In genomic region chr19:52943884-52944643, GRCh38 we compare ENCODE assay signal across 20 cellular contexts. TPM values are rescaled to one million over a fixed set of nuclear protein-coding genes. Genes with fewer than 3 reads are reported as not detected.
DNase-seq lines count a peak whose midpoint lies in the region; ATAC-seq and TF ChIP-seq lines count a peak whose summit lies in the region.
"Had no signal": no experiment of that assay in that cellular context is flagged by ENCODE, and none has a peak within 500 bp of the region (broad histone marks: within the 10 kb centered on the region; RNA-seq: fewer than 3 reads in every experiment).

No MANE protein-coding gene starts in this region.

- no peak overlapping the region for H3K14ac ChIP-seq in neuronal stem cell (ENCODE audit: low read length)

- H3K9me3 Mint-ChIP-seq in CD8-positive, alpha-beta T cell = peaks cover 5% of the 10 kb centered on the region

- no peak overlapping the region for H2BK5ac ChIP-seq in neuronal stem cell (ENCODE audit: low read length)

- H3K27ac ChIP-seq in CD8-positive, alpha-beta T cell (ENCODE audit: low read depth, low read length) = no peak overlapping the region
- peak overlapping the region; percentile 99 for H3K27ac ChIP-seq in epithelial cell of prostate
- H3K27ac ChIP-seq in neuronal stem cell (replicated peaks; ENCODE audit: low read length) = peak overlapping the region; percentile 43
- H3K27ac ChIP-seq: SK-N-MC had no signal

- peak overlapping the region; percentile 16 for H3K4me3 Mint-ChIP-seq in CD8-positive, alpha-beta T cell

- H2BK12ac ChIP-seq in neuronal stem cell (ENCODE audit: low read length) = peak overlapping the region; percentile 90

- H3K36me3 Mint-ChIP-seq in CD8-positive, alpha-beta T cell = peaks cover 3% of the 10 kb centered on the region

- CTCF ChIA-PET in CD8-positive, alpha-beta T cell (lab: Charles Lee) = no interaction called here

- POLR2A ChIA-PET in CD8-positive, alpha-beta T cell (lab: Charles Lee) = no interaction called here

- no peak for DNase-seq in CD8-positive, alpha-beta T cell
- DNase-seq in NCI-H82 (lab: John Stamatoyannopoulos, UW) (peak; percentile 59), epithelial cell of prostate (ENCODE audit: low read depth, low spot score) (no peak), neuronal stem cell (ENCODE audit: low spot score) (no peak), AML-193 (lab: John Stamatoyannopoulos, UW) (no peak), DMS114 treated with DMSO at 0.1 percent for 48 hours (lab: John Stamatoyannopoulos, UW; ENCODE audit: unreplicated experiment) (no peak), T1000 (lab: John Stamatoyannopoulos, UW) (no peak)
- DNase-seq: activated CD4-positive, alpha-beta T cell treated with anti-CD3 and anti-CD28 coated beads for 1 hour; activated effector memory CD4-positive, alpha-beta T cell treated with anti-CD3 and anti-CD28 coated beads, Interleukin-2, amount 50 U/mL, for 16 hours; CD8-positive, alpha-beta memory T cell; HCEC 1CT; Karpas-422; midbrain; NCI-H1105 treated with DMSO at 0.1 percent for 48 hours; nucleus accumbens had no signal

- peaks cover 11% of the 10 kb centered on the region for H3K9me3 ChIP-seq in CD8-positive, alpha-beta T cell (ENCODE audit: low read length)
- H3K9me3 ChIP-seq in neuronal stem cell (replicated peaks in 1 of 2; ENCODE audit: control insufficient read depth in 2 of 2, insufficient read depth in 1 of 2, low read depth in 1 of 2, low read length in 2 of 2) = peaks cover 12 to 30% of the 10 kb centered on the region in 2 donors

- H4K91ac ChIP-seq in neuronal stem cell (ENCODE audit: low read depth, low read length, poor library complexity) = no peak overlapping the region

- no peak overlapping the region for H4K8ac ChIP-seq in neuronal stem cell (ENCODE audit: low read depth, low read length)

- H3K36me3 ChIP-seq in CD8-positive, alpha-beta T cell (ENCODE audit: insufficient read depth, low read length) = no peaks in the 10 kb centered on the region
- peaks cover 3 to 11% of the 10 kb centered on the region in 2 donors for H3K36me3 ChIP-seq in neuronal stem cell (replicated peaks in 1 of 2; ENCODE audit: control insufficient read depth in 2 of 2, insufficient read depth in 2 of 2, low read length in 2 of 2)

- H3K4me3 ChIP-seq in CD8-positive, alpha-beta T cell (ENCODE audit: low read depth, low read length) = no peak overlapping the region
- no peak overlapping the region for H3K4me3 ChIP-seq in neuronal stem cell (ENCODE audit: low read length in 2 of 2)
- H3K4me3 ChIP-seq: SK-N-MC had no signal

- H3K4me1 ChIP-seq in CD8-positive, alpha-beta T cell (ENCODE audit: insufficient read depth, low read length) = peaks cover 7% of the 10 kb centered on the region
- peaks cover 3% of the 10 kb centered on the region in 2 donors for H3K4me1 ChIP-seq in neuronal stem cell (ENCODE audit: control insufficient read depth in 2 of 2, insufficient read depth in 1 of 2, low read depth in 1 of 2, low read length in 2 of 2)

- H3K4ac ChIP-seq in neuronal stem cell (ENCODE audit: low read length) = no peak overlapping the region

- no peak overlapping the region for H2BK120ac ChIP-seq in neuronal stem cell (ENCODE audit: low read depth, low read length)

- H2AK5ac ChIP-seq in neuronal stem cell (ENCODE audit: low read depth, low read length) = no peak overlapping the region

- H3K79me1 ChIP-seq in neuronal stem cell (ENCODE audit: low read depth, low read length) = no peaks in the 10 kb centered on the region

- no peaks in the 10 kb centered on the region for H3K27me3 Mint-ChIP-seq in CD8-positive, alpha-beta T cell (ENCODE audit: low read depth)
- H3K27me3 Mint-ChIP-seq: CD8-positive, alpha-beta memory T cell; stimulated activated naive CD8-positive, alpha-beta T cell treated with anti-CD3 and anti-CD28 coated beads, Interleukin-15, amount 100 ng/mL, for 72 hours had no signal

- peak overlapping the region; percentile 38 for H3K18ac ChIP-seq in neuronal stem cell (ENCODE audit: low read length)

- no CpG with 5 or more reads among the region's 17 CpGs for WGBS in neuronal stem cell (ENCODE audit: extremely low coverage in 2 of 2, insufficient read length in 2 of 2, insufficient replicate concordance in 1 of 2), 2 donors

- no peak overlapping the region for H3K9ac ChIP-seq in neuronal stem cell (ENCODE audit: low read depth, low read length, poor library complexity)

- no peak overlapping the region for H3K23ac ChIP-seq in neuronal stem cell (ENCODE audit: low read depth, low read length, poor library complexity)

- H3K4me2 ChIP-seq in neuronal stem cell (ENCODE audit: insufficient read depth, low read length, poor library complexity, severe bottlenecking) = no peak overlapping the region

- no peaks in the 10 kb centered on the region for H3K27me3 ChIP-seq in CD8-positive, alpha-beta T cell (ENCODE audit: insufficient read depth, low read length)
- no peaks in the 10 kb centered on the region for H3K27me3 ChIP-seq in neuronal stem cell (ENCODE audit: control insufficient read depth in 3 of 3, insufficient read depth in 3 of 3, low read depth in 1 of 3, low read length in 3 of 3)

- peaks cover 20% of the 10 kb centered on the region for H3K4me1 Mint-ChIP-seq in CD8-positive, alpha-beta T cell (ENCODE audit: low read depth)

- H3K27ac Mint-ChIP-seq in CD8-positive, alpha-beta T cell = no peak overlapping the region
- H3K27ac Mint-ChIP-seq: stimulated activated naive CD8-positive, alpha-beta T cell treated with anti-CD3 and anti-CD28 coated beads, Interleukin-15, amount 100 ng/mL, for 72 hours had no signal

- no peak for ATAC-seq in CD8-positive, alpha-beta T cell
- no peak for ATAC-seq in GM21576 (IDR thresholded peaks at IDR 0.05; ENCODE audit: unreplicated experiment)
- ATAC-seq: Panc1; right cardiac atrium; stimulated activated naive CD8-positive, alpha-beta T cell treated with anti-CD3 and anti-CD28 coated beads, Interleukin-15, amount 100 ng/mL, for 72 hours had no signal

- H2BK15ac ChIP-seq in neuronal stem cell (ENCODE audit: low read length) = no peak overlapping the region

- TF ChIP-seq CTCF in CD8-positive, alpha-beta T cell (IDR thresholded peaks at IDR 0.05) = no peak

- H2AFZ ChIP-seq in neuronal stem cell (ENCODE audit: low read length) = no peak overlapping the region

- intact Hi-C loops in CD8-positive, alpha-beta T cell (cut with DNase I, micrococcal nuclease) = loop anchor here (2.0 to 5.0 kb wide), 7 partner anchors 48 to 923 kb away; partner anchors contain the start of genes MYADM (in 1 of the 2), ZNF468 (in 1 of the 2), ZNF611 (in 1 of the 2) and ZNF808 (in 1 of the 2)

RNA-seq across cellular contexts. Expression of gene ZNF816, which starts 18.6 kb away (rescaled TPM):
- 1 to 10 TPM; 5.9 to 6.4 TPM for total RNA-seq in CD8-positive, alpha-beta T cell
- 9.4 TPM for polyA plus RNA-seq in neuronal stem cell (2013, experiment 1 of 2)
- polyA plus RNA-seq in neuronal stem cell (2013, experiment 2 of 2) = 9.5 TPM

RNA-seq across cellular contexts. Expression of gene ZNF888, which starts 20.8 kb away (rescaled TPM):
- total RNA-seq in CD8-positive, alpha-beta T cell = 1 to 10 TPM; 4.5 to 4.9 TPM
- polyA plus RNA-seq in neuronal stem cell (2013, experiment 1 of 2) = 3.2 TPM
- 3.3 TPM for polyA plus RNA-seq in neuronal stem cell (2013, experiment 2 of 2)

RNA-seq across cellular contexts. Expression of gene ZNF320, which starts 46.6 kb away (rescaled TPM):
- total RNA-seq in CD8-positive, alpha-beta T cell = 1 to 10 TPM; 5.5 to 9.5 TPM
- 8.9 TPM for polyA plus RNA-seq in neuronal stem cell (2013, experiment 1 of 2)
- polyA plus RNA-seq in neuronal stem cell (2013, experiment 2 of 2) = 11.3 TPM
